In the genomic region with DNA sequence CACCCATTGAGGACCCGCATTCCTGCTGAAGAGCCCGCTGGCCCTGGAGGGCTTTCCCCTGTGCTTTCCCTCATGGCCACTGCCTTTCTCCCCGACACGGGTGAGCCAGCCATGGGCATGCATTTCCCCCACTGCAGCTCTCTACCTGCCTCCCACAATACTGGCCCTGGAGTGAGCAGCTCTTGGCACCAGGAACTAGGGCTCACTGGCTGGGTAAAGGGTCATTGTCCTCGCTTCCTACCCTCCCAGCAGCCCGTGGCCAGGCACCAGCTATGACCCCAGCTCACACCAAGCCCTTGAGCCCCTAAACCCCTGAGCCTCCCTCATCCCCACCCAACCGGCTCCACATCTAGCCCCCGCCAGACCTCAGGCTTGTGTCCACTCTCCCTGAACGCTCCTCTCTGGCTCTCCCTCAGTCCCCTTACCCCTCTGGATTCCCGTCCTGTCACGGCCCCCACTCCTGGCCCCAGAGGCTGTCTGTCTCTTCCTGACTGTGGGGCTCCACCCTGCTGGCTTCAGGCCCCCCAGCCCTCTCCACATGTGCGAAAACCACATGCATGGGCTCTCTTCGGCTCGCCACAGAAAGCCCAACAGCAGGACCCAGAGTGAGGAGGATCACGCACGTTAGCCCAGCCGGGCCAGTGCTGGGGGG, we compare ENCODE assay signal across 19 cellular contexts.
DNase-seq lines count a peak whose midpoint lies in the region; ATAC-seq and TF ChIP-seq lines count a peak whose summit lies in the region.
"Had no signal": no experiment of that assay in that cellular context is flagged by ENCODE, and none has a peak within 500 bp of the region (broad histone marks: within the 10 kb centered on the region; RNA-seq: fewer than 3 reads in every experiment).

No MANE protein-coding gene starts in this region.

- no peak overlapping the region for H3K27ac Mint-ChIP-seq in HFFc6
- no peak overlapping the region for H3K27ac Mint-ChIP-seq in activated CD4-positive, alpha-beta memory T cell treated with anti-CD3 and anti-CD28 coated beads for 36 hours
- H3K27ac Mint-ChIP-seq: activated T-helper 1 cell treated with anti-CD3 and anti-CD28 coated beads, Interleukin-12 subunit alpha, Interleukin-12 subunit beta, Interleukin-2, Interleukin-4 antibody, amounts not matched to agents 30 ng/mL and 10 ng/mL and 1 ng/mL, durations not matched to agents 14 hours and 24 hours and 36 hours had no signal

- H3K27ac ChIP-seq in BLaER1 treated with 17β-estradiol and CSF1 and Interleukin-3, amounts not matched to agents 10 nM and 100 nM: peak overlapping the region in 2 of 11 experiments; percentile 6 to 34; a peak in 3 of 22 replicates
- H3K27ac ChIP-seq in coronary artery (peak overlapping the region; percentile 41 to 78), right lobe of liver (peak overlapping the region in 1 of 3 donors; percentile 60), skin epidermis (peak overlapping the region in 18 of 21 experiments; percentile 32 to 88 (median 72))
- H3K27ac ChIP-seq: colonic mucosa, neutrophil had no signal

- peaks cover 0 to 5% (median 0%) of the 10 kb centered on the region in 11 experiments; a peak in 1 of 22 replicates for H3K36me3 ChIP-seq in BLaER1 treated with 17β-estradiol and CSF1 and Interleukin-3, amounts not matched to agents 10 nM and 100 nM
- no peaks in the 10 kb centered on the region for H3K36me3 ChIP-seq in right lobe of liver
- H3K36me3 ChIP-seq: colonic mucosa, neutrophil had no signal

- no peaks in the 10 kb centered on the region; a peak in 1 of 22 replicates for H3K27me3 ChIP-seq in BLaER1 treated with 17β-estradiol and CSF1 and Interleukin-3, amounts not matched to agents 10 nM and 100 nM
- no peaks in the 10 kb centered on the region for H3K27me3 ChIP-seq in right lobe of liver
- H3K27me3 ChIP-seq: colonic mucosa, neutrophil had no signal

- no peak for DNase-seq in coronary artery (ENCODE audit: low spot score)
- peak; percentile 49 to 79 (median 73) for DNase-seq in right lobe of liver
- DNase-seq in HFFc6: no peak
- no peak for DNase-seq in stimulated activated CD4-positive, alpha-beta T cell treated with anti-CD3 and anti-CD28 coated beads, Interleukin-4, amount 100 ng/mL, for 4 hours
- no peak for DNase-seq in activated CD4-positive, alpha-beta memory T cell treated with anti-CD3 and anti-CD28 coated beads for 36 hours
- no peak for DNase-seq in activated CD4-positive, alpha-beta T cell treated with anti-CD3 and anti-CD28 coated beads for 1 hour
- DNase-seq: activated CD4-positive, alpha-beta T cell treated with anti-CD3 and anti-CD28 coated beads, Interleukin-2, amount 50 U/mL, for 1 hour; amniotic stem cell; colonic mucosa; erythroblast; Kasumi-1; NCI-H146; SIG-M5; stimulated activated naive CD4-positive, alpha-beta T cell treated with Interleukin-2 at 50 U/mL for 16 hours; T-helper 9 cell had no signal

- H3K9me3 Mint-ChIP-seq in HFFc6: peaks cover 10% of the 10 kb centered on the region
- peaks cover 10% of the 10 kb centered on the region for H3K9me3 Mint-ChIP-seq in activated CD4-positive, alpha-beta memory T cell treated with anti-CD3 and anti-CD28 coated beads for 36 hours

- H3K4me3 Mint-ChIP-seq in HFFc6: no peak overlapping the region
- H3K4me3 Mint-ChIP-seq in activated CD4-positive, alpha-beta memory T cell treated with anti-CD3 and anti-CD28 coated beads for 36 hours: no peak overlapping the region
- H3K4me3 Mint-ChIP-seq: activated T-helper 1 cell treated with anti-CD3 and anti-CD28 coated beads, Interleukin-12 subunit alpha, Interleukin-12 subunit beta, Interleukin-2, Interleukin-4 antibody, amounts not matched to agents 30 ng/mL and 10 ng/mL and 1 ng/mL, durations not matched to agents 14 hours and 24 hours and 36 hours had no signal

- intact Hi-C loops in right lobe of liver (cut with DNase I): loop anchor here in 1 of 2 donors (10.0 kb wide), 1 partner anchor 198 kb away; the partner anchor contains the start of gene ZFP36L2
- intact Hi-C loops in activated CD4-positive, alpha-beta memory T cell treated with anti-CD3 and anti-CD28 coated beads for 36 hours (cut with micrococcal nuclease): no loop called here

- TF ChIP-seq CTCF in coronary artery (IDR thresholded peaks at IDR 0.05) (no peak), right lobe of liver (IDR thresholded peaks at IDR 0.05) (no peak), HFFc6 (IDR thresholded peaks at IDR 0.05) (no peak)

- ATAC-seq in right lobe of liver: peak; percentile 83 to 90 (median 88)

- H4K20me1 ChIP-seq in BLaER1 treated with 17β-estradiol and CSF1 and Interleukin-3, amounts not matched to agents 10 nM and 100 nM: no peaks in the 10 kb centered on the region

- CTCF ChIA-PET in activated CD4-positive, alpha-beta memory T cell treated with anti-CD3 and anti-CD28 coated beads for 36 hours (lab: Charles Lee): no interaction called here

- H3K9me3 ChIP-seq in BLaER1 treated with 17β-estradiol and CSF1 and Interleukin-3, amounts not matched to agents 10 nM and 100 nM (replicated peaks in 1 of 11): peaks cover 8 to 12% (median 10%) of the 10 kb centered on the region in 11 experiments
- no peaks in the 10 kb centered on the region for H3K9me3 ChIP-seq in right lobe of liver
- H3K9me3 ChIP-seq: colonic mucosa, neutrophil had no signal

- H3K9ac ChIP-seq in BLaER1 treated with 17β-estradiol and CSF1 and Interleukin-3, amounts not matched to agents 10 nM and 100 nM: no peak overlapping the region

- POLR2A ChIA-PET in activated CD4-positive, alpha-beta memory T cell treated with anti-CD3 and anti-CD28 coated beads for 36 hours (lab: Charles Lee): no interaction called here

- H3K27me3 Mint-ChIP-seq in HFFc6 (ENCODE audit: insufficient read depth): no peaks in the 10 kb centered on the region
- no peaks in the 10 kb centered on the region for H3K27me3 Mint-ChIP-seq in activated CD4-positive, alpha-beta memory T cell treated with anti-CD3 and anti-CD28 coated beads for 36 hours

- H3K4me2 ChIP-seq in BLaER1 treated with 17β-estradiol and CSF1 and Interleukin-3, amounts not matched to agents 10 nM and 100 nM: peak overlapping the region in 9 of 11 experiments; percentile 5 to 87 (median 56); a peak in 13 of 22 replicates

- H3K4me3 ChIP-seq in BLaER1 treated with 17β-estradiol and CSF1 and Interleukin-3, amounts not matched to agents 10 nM and 100 nM: no peak overlapping the region
- H3K4me3 ChIP-seq in coronary artery (no peak overlapping the region), right lobe of liver (no peak overlapping the region), skin epidermis (no peak overlapping the region)
- H3K4me3 ChIP-seq: colonic mucosa had no signal

- H3K4me1 ChIP-seq in BLaER1 treated with 17β-estradiol and CSF1 and Interleukin-3, amounts not matched to agents 10 nM and 100 nM: peaks cover 28 to 46% (median 39%) of the 10 kb centered on the region in 10 experiments
- peaks cover 0 to 15% (median 7%) of the 10 kb centered on the region in 4 donors for H3K4me1 ChIP-seq in right lobe of liver
- H3K4me1 ChIP-seq: colonic mucosa had no signal

- H3K4me1 Mint-ChIP-seq in HFFc6 (ENCODE audit: low read depth): peaks cover 20% of the 10 kb centered on the region
- no peaks in the 10 kb centered on the region for H3K4me1 Mint-ChIP-seq in activated CD4-positive, alpha-beta memory T cell treated with anti-CD3 and anti-CD28 coated beads for 36 hours (ENCODE audit: low read depth)

- H3K36me3 Mint-ChIP-seq in HFFc6 (ENCODE audit: low read depth): peaks cover 9% of the 10 kb centered on the region
- peaks cover 4% of the 10 kb centered on the region for H3K36me3 Mint-ChIP-seq in activated CD4-positive, alpha-beta memory T cell treated with anti-CD3 and anti-CD28 coated beads for 36 hours

- WGBS in right lobe of liver (ENCODE audit: insufficient coverage, low coverage, low lambda C conversion rate, missing lambda C conversion rate): 50% methylated on average over 9 of the region's 17 CpGs

- no peak for TF ChIP-seq POLR2A in right lobe of liver (IDR thresholded peaks at IDR 0.05)

Comparison
In these comparisons a context has a peak if more than half of its experiments do, and no peak if none do; other contexts are left out.
1. DNase-seq: peak in right lobe of liver (3 of 3); none in coronary artery (single experiment), HFFc6 (single experiment), stimulated activated CD4-positive, alpha-beta T cell treated with anti-CD3 and anti-CD28 coated beads, Interleukin-4, amount 100 ng/mL, for 4 hours (0 of 2), activated CD4-positive, alpha-beta memory T cell treated with anti-CD3 and anti-CD28 coated beads for 36 hours (single experiment) and activated CD4-positive, alpha-beta T cell treated with anti-CD3 and anti-CD28 coated beads for 1 hour (single experiment).